ENCODE assay signal across 1 cellular context in genomic region chr16:47460755-47461597, GRCh38.
TF ChIP-seq lines count a peak whose summit lies in the region.

ITFG1 (minus strand) TSS chr16:47461063; CDS start chr16:47461045, 18 bp downstream.
PHKB (plus strand) TSS chr16:47461331; CDS start chr16:47461351, 20 bp downstream.

TF ChIP-seq in HEK293, 187 proteins besides CTCF, POLR2A, EP300 and RAD21 (continued from another document):
- TF ChIP-seq ZBTB11 (tag by site-specific recombination; conservative IDR thresholded peaks at IDR 0.05; ENCODE audit: low read depth) (peak; percentile 86), ZNF518A (tag by site-specific recombination; conservative IDR thresholded peaks at IDR 0.05; ENCODE audit: low read depth) (0 out of 2 replicates have a peak, but pooled peaks have one; percentile 34), KLF8 (tag by site-specific recombination; IDR thresholded peaks at IDR 0.05) (peak; percentile 55; the same call in 1 of the 2 replicates), KLF10 (tag by site-specific recombination; IDR thresholded peaks at IDR 0.05) (peak; percentile 43; the same call in 1 of the 2 replicates), ZNF629 (tag by site-specific recombination; IDR thresholded peaks at IDR 0.05) (peak; percentile 9; the same call in 1 of the 2 replicates), GLIS1 (tag by site-specific recombination; IDR thresholded peaks at IDR 0.05) (peak; percentile 64), EGR2 (tag by site-specific recombination; IDR thresholded peaks at IDR 0.05; ENCODE audit: low read depth) (peak; percentile 71), ZNF391 (tag by site-specific recombination; IDR thresholded peaks at IDR 0.05; ENCODE audit: borderline replicate concordance, low read depth) (0 out of 2 replicates have a peak, but pooled peaks have one; percentile 45), ZNF184 (tag by site-specific recombination; IDR thresholded peaks at IDR 0.05) (no peak), ZNF76 (tag by site-specific recombination; IDR thresholded peaks at IDR 0.05; ENCODE audit: borderline replicate concordance, low read depth) (peak; percentile 45; the same call in 1 of the 2 replicates), REPIN1 (tag by site-specific recombination; IDR thresholded peaks at IDR 0.05; ENCODE audit: low read depth) (no peak), SP7 (tag by site-specific recombination; IDR thresholded peaks at IDR 0.05) (0 out of 2 replicates have a peak, but pooled peaks have one; percentile 21), ZNF341 (tag by site-specific recombination; IDR thresholded peaks at IDR 0.05; ENCODE audit: low read depth) (peak; percentile 73), YY2 (tag by site-specific recombination; IDR thresholded peaks at IDR 0.05) (peak; percentile 78), ZXDB (tag by site-specific recombination; IDR thresholded peaks at IDR 0.05) (peak; percentile 57), SP3 (tag by site-specific recombination; IDR thresholded peaks at IDR 0.05) (peak; percentile 92), ZBTB7A (tag by site-specific recombination; IDR thresholded peaks at IDR 0.05; ENCODE audit: low read depth) (no peak), ZNF324 (tag by site-specific recombination; IDR thresholded peaks at IDR 0.05) (no peak; the same call in 1 of the 2 replicates), KLF16 (tag by site-specific recombination; IDR thresholded peaks at IDR 0.05) (peak; percentile 69), YY1 (tag by site-specific recombination; IDR thresholded peaks at IDR 0.05) (0 out of 2 replicates have a peak, but pooled peaks have one; percentile 46), ZBTB26 (tag by site-specific recombination; optimal IDR thresholded peaks at IDR 0.05) (peak; percentile 65), ZNF223 (tag by site-specific recombination; IDR thresholded peaks at IDR 0.05) (no peak), KLF1 (tag by site-specific recombination; IDR thresholded peaks at IDR 0.05) (peak; percentile 67), ZNF692 (tag by site-specific recombination; IDR thresholded peaks at IDR 0.05) (0 out of 2 replicates have a peak, but pooled peaks have one; percentile 50), HOXC10 (CRISPR knock-in tag; IDR thresholded peaks at IDR 0.05) (no peak), KLF17 (tag by site-specific recombination; IDR thresholded peaks at IDR 0.05) (no peak)
